Comparison of ENCODE assay signal across 26 cellular contexts in genomic region chr16:52994942-52995341, GRCh38. TPM values are rescaled to one million over a fixed set of nuclear protein-coding genes. Genes with fewer than 3 reads are reported as not detected.
"Had no signal": no experiment of that assay in that cellular context is flagged by ENCODE, and none has a peak within 500 bp of the region (broad histone marks: within the 10 kb centered on the region; RNA-seq: fewer than 3 reads in every experiment).

No MANE protein-coding gene starts in this region.

- DNase-seq: stimulated activated CD4-positive, alpha-beta T cell treated with anti-CD3 and anti-CD28 coated beads, Interleukin-2, amount 100 ng/mL, for 48 hours; stimulated activated CD4-positive, alpha-beta T cell treated with anti-CD3 and anti-CD28 coated beads, Interleukin-4, amount 100 ng/mL, for 1 hour; stimulated activated CD4-positive, alpha-beta T cell treated with anti-CD3 and anti-CD28 coated beads, Interleukin-4, amount 100 ng/mL, for 24 hours; stimulated activated CD4-positive, alpha-beta T cell treated with anti-CD3 and anti-CD28 coated beads, Interleukin-4, amount 100 ng/mL, for 4 hours; stimulated activated CD8-positive, alpha-beta memory T cell treated with anti-CD3 and anti-CD28 coated beads, Interleukin-4, amount 100 ng/mL, for 48 hours; stimulated activated naive B cell treated with anti-CD40 and anti-IgM and Interleukin-4, amounts not matched to agents 10 μg/mL and 1 μg/mL and 100 μg/mL, for 72 hours; stimulated activated naive CD4-positive, alpha-beta T cell; stimulated activated naive CD4-positive, alpha-beta T cell treated with Interleukin-2 at 50 U/mL for 16 hours; stimulated activated naive CD8-positive, alpha-beta T cell treated with anti-CD3 and anti-CD28 coated beads, Interleukin-15, amount 100 ng/mL, for 72 hours; stimulated activated naive CD8-positive, alpha-beta T cell treated with anti-CD3 and anti-CD28 coated beads, Interleukin-15, Interleukin-2, amounts not matched to agents 100 U/mL and 50 U/mL, for 24 hours; stomach; substantia nigra; testis; thyroid gland; tibial artery; transverse colon; trophoblast cell; upper lobe of left lung; upper lobe of right lung; uterus had no signal

- H3K4me1 ChIP-seq: stomach, suprapubic skin, testis, thyroid gland, tibial artery, tibial nerve, transverse colon, upper lobe of left lung, upper lobe of right lung, uterus, vagina had no signal

- H3K9me3 ChIP-seq: stomach, suprapubic skin, testis, thoracic aorta, thyroid gland, tibial artery, tibial nerve, transverse colon, upper lobe of left lung, upper lobe of right lung, uterus, vagina had no signal

- H3K27ac ChIP-seq: stomach, suprapubic skin, testis, thoracic aorta, thyroid gland, tibial artery, tibial nerve, transverse colon, upper lobe of left lung, upper lobe of right lung, uterus, vagina had no signal

- ATAC-seq: stimulated activated effector memory CD8-positive, alpha-beta T cell treated with anti-CD3 and anti-CD28 coated beads, Interleukin-12 subunit alpha, Interleukin-12 subunit beta, amount 100 ng/mL, for 72 hours; stimulated activated memory B cell treated with anti-CD40 and anti-IgM and Interleukin-4, amounts not matched to agents 10 μg/mL and 1 μg/mL and 100 μg/mL, for 72 hours; stimulated activated naive B cell treated with anti-CD40 and anti-IgM and Interleukin-4, amounts not matched to agents 10 μg/mL and 1 μg/mL and 100 μg/mL, for 72 hours; stimulated activated naive CD8-positive, alpha-beta T cell treated with anti-CD3 and anti-CD28 coated beads, Interleukin-15, amount 100 ng/mL, for 72 hours; stimulated activated naive CD8-positive, alpha-beta T cell treated with anti-CD3 and anti-CD28 coated beads, Interleukin-15, Interleukin-2, amounts not matched to agents 100 U/mL and 50 U/mL, for 24 hours; upper lobe of right lung had no signal

- H3K4me3 ChIP-seq: stomach, suprapubic skin, testis, thoracic aorta, thyroid gland, tibial artery, tibial nerve, transverse colon, upper lobe of left lung, upper lobe of right lung, uterus, vagina had no signal

- H3K27me3 ChIP-seq: stomach, suprapubic skin, testis, thyroid gland, tibial artery, tibial nerve, transverse colon, upper lobe of left lung, upper lobe of right lung, uterus, vagina had no signal

- H3K36me3 ChIP-seq: stomach, suprapubic skin, thoracic aorta, thyroid gland, tibial artery, tibial nerve, transverse colon, upper lobe of left lung, upper lobe of right lung, uterus, vagina had no signal

RNA-seq across cellular contexts. Expression of gene CHD9NB, which starts 57.8 kb away (rescaled TPM):
- total RNA-seq: vagina had no signal
